Comparison of ENCODE assay signal across 33 cellular contexts in genomic region chr1:71422221-71422620, GRCh38.
"Had no signal": no experiment of that assay in that cellular context is flagged by ENCODE, and none has a peak within 500 bp of the region (broad histone marks: within the 10 kb centered on the region; RNA-seq: fewer than 3 reads in every experiment).

No MANE protein-coding gene starts in this region.

- H3K4me3 ChIP-seq: coronary artery, heart left ventricle, sigmoid colon, stomach, testis, transverse colon had no signal

- H3K36me3 ChIP-seq: heart left ventricle, neutrophil, sigmoid colon, stomach, transverse colon, WERI-Rb-1 had no signal

- ATAC-seq: activated naive CD8-positive, alpha-beta T cell treated with anti-CD3 and anti-CD28 coated beads, Interleukin-2, amount 50 U/mL, for 24 hours; activated T-cell treated with anti-CD3 and anti-CD28 coated beads, Interleukin-2, amount 50 U/mL, for 4 hours; effector memory CD8-positive, alpha-beta T cell; heart left ventricle; natural killer cell; stimulated activated memory B cell treated with anti-CD40 and anti-IgM and Interleukin-4, amounts not matched to agents 10 μg/mL and 1 μg/mL and 100 μg/mL, for 72 hours had no signal

- H3K4me1 Mint-ChIP-seq: activated CD4-positive, alpha-beta memory T cell treated with anti-CD3 and anti-CD28 coated beads, Interleukin-2, amount 10 ng/mL, durations not matched to agents 7 days and 5 days; activated CD4-positive, alpha-beta T cell treated with anti-CD3 and anti-CD28 coated beads, Interleukin-2, amount 10 ng/mL, durations not matched to agents 24 days and 14 days; activated naive CD4-positive, alpha-beta T cell treated with anti-CD3 and anti-CD28 coated beads, Interleukin-2, amount 50 U/mL, for 24 hours; activated naive CD8-positive, alpha-beta T cell treated with anti-CD3 and anti-CD28 coated beads, Interleukin-2, amount 50 U/mL, for 24 hours; immature natural killer cell; memory B cell; natural killer cell; stimulated activated memory B cell treated with anti-CD40 and anti-IgM and Interleukin-4, amounts not matched to agents 10 μg/mL and 1 μg/mL and 100 μg/mL, for 72 hours had no signal

- H3K4me3 Mint-ChIP-seq: activated CD4-positive, alpha-beta memory T cell treated with anti-CD3 and anti-CD28 coated beads, Interleukin-2, amount 10 ng/mL, durations not matched to agents 7 days and 5 days; activated CD4-positive, alpha-beta T cell treated with anti-CD3 and anti-CD28 coated beads, Interleukin-2, amount 10 ng/mL, durations not matched to agents 24 days and 14 days; activated naive CD4-positive, alpha-beta T cell treated with anti-CD3 and anti-CD28 coated beads, Interleukin-2, amount 50 U/mL, for 24 hours; activated naive CD8-positive, alpha-beta T cell treated with anti-CD3 and anti-CD28 coated beads, Interleukin-2, amount 50 U/mL, for 24 hours; activated T-cell treated with anti-CD3 and anti-CD28 coated beads, Interleukin-2, amount 50 U/mL, for 4 hours; effector memory CD8-positive, alpha-beta T cell; immature natural killer cell; memory B cell; natural killer cell; stimulated activated memory B cell treated with anti-CD40 and anti-IgM and Interleukin-4, amounts not matched to agents 10 μg/mL and 1 μg/mL and 100 μg/mL, for 72 hours; T-helper 1 cell treated with Interleukin-12 subunit alpha and Interleukin-12 subunit beta and Interleukin-4 antibody, amounts not matched to agents 30 μg/mL and 1 μg/mL, for 36 hours had no signal

- FAIRE-seq: kidney, TTC549, urothelium cell line had no signal

- H3K27ac Mint-ChIP-seq: activated CD4-positive, alpha-beta memory T cell treated with anti-CD3 and anti-CD28 coated beads, Interleukin-2, amount 10 ng/mL, durations not matched to agents 7 days and 5 days; activated CD4-positive, alpha-beta T cell treated with anti-CD3 and anti-CD28 coated beads, Interleukin-2, amount 10 ng/mL, durations not matched to agents 24 days and 14 days; activated naive CD4-positive, alpha-beta T cell treated with anti-CD3 and anti-CD28 coated beads, Interleukin-2, amount 50 U/mL, for 24 hours; activated naive CD8-positive, alpha-beta T cell treated with anti-CD3 and anti-CD28 coated beads, Interleukin-2, amount 50 U/mL, for 24 hours; activated T-helper 2 cell treated with anti-CD3 and anti-CD28 coated beads, Interferon-gamma antibody, Interleukin-2, Interleukin-4, amounts not matched to agents 10 μg/mL and 5 μg/mL and 100 μg/mL, durations not matched to agents 14 hours and 24 hours and 36 hours; effector memory CD8-positive, alpha-beta T cell; immature natural killer cell; memory B cell; natural killer cell; progenitor cell of endocrine pancreas; stimulated activated memory B cell treated with anti-CD40 and anti-IgM and Interleukin-4, amounts not matched to agents 10 μg/mL and 1 μg/mL and 100 μg/mL, for 72 hours; T-helper 1 cell treated with Interleukin-12 subunit alpha and Interleukin-12 subunit beta and Interleukin-4 antibody, amounts not matched to agents 30 μg/mL and 1 μg/mL, for 36 hours had no signal

- H3K27me3 ChIP-seq: heart left ventricle, neutrophil, sigmoid colon, stomach, testis, transverse colon had no signal

- H3K9me3 Mint-ChIP-seq: activated CD4-positive, alpha-beta T cell treated with anti-CD3 and anti-CD28 coated beads, Interleukin-2, amount 10 ng/mL, durations not matched to agents 24 days and 14 days; activated naive CD4-positive, alpha-beta T cell treated with anti-CD3 and anti-CD28 coated beads, Interleukin-2, amount 50 U/mL, for 24 hours; activated naive CD8-positive, alpha-beta T cell treated with anti-CD3 and anti-CD28 coated beads, Interleukin-2, amount 50 U/mL, for 24 hours; activated T-helper 2 cell treated with anti-CD3 and anti-CD28 coated beads, Interferon-gamma antibody, Interleukin-2, Interleukin-4, amounts not matched to agents 10 μg/mL and 5 μg/mL and 100 μg/mL, durations not matched to agents 14 hours and 24 hours and 36 hours; stimulated activated memory B cell treated with anti-CD40 and anti-IgM and Interleukin-4, amounts not matched to agents 10 μg/mL and 1 μg/mL and 100 μg/mL, for 72 hours; T-helper 1 cell treated with Interleukin-12 subunit alpha and Interleukin-12 subunit beta and Interleukin-4 antibody, amounts not matched to agents 30 μg/mL and 1 μg/mL, for 36 hours had no signal

- DNase-seq: activated CD4-positive, alpha-beta memory T cell treated with anti-CD3 and anti-CD28 coated beads, Interleukin-2, amount 10 ng/mL, durations not matched to agents 7 days and 5 days; activated CD4-positive, alpha-beta T cell treated with anti-CD3 and anti-CD28 coated beads, Interleukin-2, amount 10 ng/mL, durations not matched to agents 24 days and 14 days; activated CD4-positive, CD25-positive, alpha-beta regulatory T cell treated with anti-CD3 and anti-CD28 coated beads, Interleukin-2, amount 50 U/mL, for 72 hours; activated naive CD8-positive, alpha-beta T cell treated with anti-CD3 and anti-CD28 coated beads, Interleukin-2, amount 50 U/mL, for 24 hours; activated T-cell treated with anti-CD3 and anti-CD28 coated beads, Interleukin-2, amount 50 U/mL, for 4 hours; amygdala; cerebellar nuclear complex; effector memory CD8-positive, alpha-beta T cell; erythroblast; heart left ventricle; immature natural killer cell; kidney; natural killer cell; retina; sigmoid colon; small intestine; stimulated activated CD4-positive, alpha-beta T cell treated with anti-CD3 and anti-CD28 coated beads, Interleukin-4, amount 100 ng/mL, for 24 hours; stomach; SW 1271; T-helper 9 cell; testis; transverse colon; WERI-Rb-1 had no signal

- H3K4me1 ChIP-seq: heart left ventricle, sigmoid colon, stomach, testis, transverse colon had no signal

- H3K9me3 ChIP-seq: heart left ventricle, neutrophil, sigmoid colon, stomach, testis, transverse colon had no signal

- H3K36me3 Mint-ChIP-seq: activated naive CD4-positive, alpha-beta T cell treated with anti-CD3 and anti-CD28 coated beads, Interleukin-2, amount 50 U/mL, for 24 hours; immature natural killer cell; memory B cell; natural killer cell; stimulated activated memory B cell treated with anti-CD40 and anti-IgM and Interleukin-4, amounts not matched to agents 10 μg/mL and 1 μg/mL and 100 μg/mL, for 72 hours had no signal

- H3K27ac ChIP-seq: coronary artery, heart left ventricle, neutrophil, sigmoid colon, stomach, testis, transverse colon, WERI-Rb-1 had no signal

- H3K27me3 Mint-ChIP-seq: activated CD4-positive, alpha-beta memory T cell treated with anti-CD3 and anti-CD28 coated beads, Interleukin-2, amount 10 ng/mL, durations not matched to agents 7 days and 5 days; activated CD4-positive, alpha-beta T cell treated with anti-CD3 and anti-CD28 coated beads, Interleukin-2, amount 10 ng/mL, durations not matched to agents 24 days and 14 days; activated naive CD4-positive, alpha-beta T cell treated with anti-CD3 and anti-CD28 coated beads, Interleukin-2, amount 50 U/mL, for 24 hours; activated naive CD8-positive, alpha-beta T cell treated with anti-CD3 and anti-CD28 coated beads, Interleukin-2, amount 50 U/mL, for 24 hours; effector memory CD8-positive, alpha-beta T cell; memory B cell; progenitor cell of endocrine pancreas; stimulated activated memory B cell treated with anti-CD40 and anti-IgM and Interleukin-4, amounts not matched to agents 10 μg/mL and 1 μg/mL and 100 μg/mL, for 72 hours had no signal
